In the genomic region with DNA sequence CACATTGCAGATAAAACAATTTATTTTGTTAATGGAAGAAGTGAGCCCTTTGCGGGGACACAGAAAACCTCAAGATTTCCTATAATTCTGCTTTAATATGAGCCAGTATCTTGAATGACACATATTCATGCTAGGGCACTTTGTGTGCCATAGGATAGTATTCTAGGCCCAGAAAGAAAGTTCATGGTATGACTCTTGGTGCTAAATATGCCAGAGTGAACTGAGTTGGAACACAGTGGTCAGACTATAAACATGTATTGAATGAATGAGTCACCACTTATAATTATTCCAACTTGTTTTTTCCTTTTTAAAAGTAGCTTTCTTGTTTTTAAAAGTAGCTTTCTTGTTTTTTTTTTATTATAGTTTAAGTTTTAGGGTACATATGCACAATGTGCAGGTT, we compare ENCODE assay signal across 21 cellular contexts. TPM values are rescaled to one million over a fixed set of nuclear protein-coding genes. Genes with fewer than 3 reads are reported as not detected.
DNase-seq lines count a peak whose midpoint lies in the region; ATAC-seq and TF ChIP-seq lines count a peak whose summit lies in the region.
"Had no signal": no experiment of that assay in that cellular context is flagged by ENCODE, and none has a peak within 500 bp of the region (broad histone marks: within the 10 kb centered on the region; RNA-seq: fewer than 3 reads in every experiment).

No MANE protein-coding gene starts in this region.

- H3K9me3 ChIP-seq in gastrocnemius medialis: no peaks in the 10 kb centered on the region
- H3K9me3 ChIP-seq: adrenal gland had no signal

- peaks cover 5 to 9% of the 10 kb centered on the region in 2 donors for H3K4me1 ChIP-seq in gastrocnemius medialis
- H3K4me1 ChIP-seq: adrenal gland had no signal

- ATAC-seq in gastrocnemius medialis (peak; percentile 86 to 99), HG03159 (IDR thresholded peaks at IDR 0.05; ENCODE audit: unreplicated experiment) (no peak), GM18519 (IDR thresholded peaks at IDR 0.05; ENCODE audit: low FRiP score, unreplicated experiment) (no peak)
- ATAC-seq: activated CD8-positive, alpha-beta T cell treated with anti-CD3 and anti-CD28 coated beads, Interleukin-2, amount 10 ng/mL, durations not matched to agents 7 days and 5 days; SK-N-SH treated with all-trans-retinoic acid at 6 μM for 48 hours had no signal

- H3K27ac ChIP-seq in gastrocnemius medialis: peak overlapping the region; percentile 5 to 72 (median 50)
- H3K27ac ChIP-seq: adrenal gland, PC-9 had no signal

- no peaks in the 10 kb centered on the region for H3K9me3 Mint-ChIP-seq in Calu3 (ENCODE audit: low read depth, unreplicated experiment)
- H3K9me3 Mint-ChIP-seq: activated T-helper 1 cell treated with anti-CD3 and anti-CD28 coated beads, Interleukin-12 subunit alpha, Interleukin-12 subunit beta, Interleukin-2, Interleukin-4 antibody, amounts not matched to agents 30 ng/mL and 10 ng/mL and 1 ng/mL, durations not matched to agents 14 hours and 24 hours and 36 hours; IgD-negative memory B cell had no signal

- in situ Hi-C loops in gastrocnemius medialis (cut with MboI; ENCODE audit: low sequenced_read_pairs in 4 of 4): no loop called here

- no peaks in the 10 kb centered on the region for H3K27me3 ChIP-seq in gastrocnemius medialis
- H3K27me3 ChIP-seq: adrenal gland had no signal

- CTCF ChIA-PET in Calu3 (lab: Charles Lee): no interaction called here

- no TSS peak for BruUV-seq in Calu3 (replicated peaks; lab: Mats Ljungman, UMichigan)

- H3K4me3 Mint-ChIP-seq in Calu3 (ENCODE audit: low read depth, unreplicated experiment): no peak overlapping the region
- H3K4me3 Mint-ChIP-seq: activated CD8-positive, alpha-beta T cell treated with anti-CD3 and anti-CD28 coated beads, Interleukin-2, amount 10 ng/mL, durations not matched to agents 7 days and 5 days; activated T-helper 1 cell treated with anti-CD3 and anti-CD28 coated beads, Interleukin-12 subunit alpha, Interleukin-12 subunit beta, Interleukin-2, Interleukin-4 antibody, amounts not matched to agents 30 ng/mL and 10 ng/mL and 1 ng/mL, durations not matched to agents 14 hours and 24 hours and 36 hours; IgD-negative memory B cell had no signal

- H3K27ac Mint-ChIP-seq in Calu3 (ENCODE audit: unreplicated experiment): no peak overlapping the region
- H3K27ac Mint-ChIP-seq: activated CD8-positive, alpha-beta T cell treated with anti-CD3 and anti-CD28 coated beads, Interleukin-2, amount 10 ng/mL, durations not matched to agents 7 days and 5 days; activated T-helper 1 cell treated with anti-CD3 and anti-CD28 coated beads, Interleukin-12 subunit alpha, Interleukin-12 subunit beta, Interleukin-2, Interleukin-4 antibody, amounts not matched to agents 30 ng/mL and 10 ng/mL and 1 ng/mL, durations not matched to agents 14 hours and 24 hours and 36 hours; IgD-negative memory B cell had no signal

- H3K4me1 Mint-ChIP-seq in Calu3 (ENCODE audit: low read depth, unreplicated experiment): peaks cover 8% of the 10 kb centered on the region
- H3K4me1 Mint-ChIP-seq: IgD-negative memory B cell had no signal

- no peak overlapping the region for H3K4me3 ChIP-seq in fibroblast of the aortic adventitia (ENCODE audit: low read depth, low read length)
- H3K4me3 ChIP-seq in gastrocnemius medialis: no peak overlapping the region
- H3K4me3 ChIP-seq: adrenal gland, PC-9 had no signal

- H3K27me3 Mint-ChIP-seq in Calu3 (ENCODE audit: unreplicated experiment): no peaks in the 10 kb centered on the region
- H3K27me3 Mint-ChIP-seq: IgD-negative memory B cell had no signal

- intact Hi-C loops in gastrocnemius medialis (cut with DNase I; ENCODE audit: low total_unique reads) (loop anchor here (2.0 kb wide), 1 partner anchor 45 kb away; a partner anchor contains a TSS), Calu3 (cut with micrococcal nuclease; ENCODE audit: unreplicated experiment) (no loop called here)

- no peak for TF ChIP-seq CTCF in fibroblast of the aortic adventitia (IDR thresholded peaks at IDR 0.05; ENCODE audit: insufficient read depth, low read length)
- TF ChIP-seq CTCF in gastrocnemius medialis (IDR thresholded peaks at IDR 0.05 in 4 of 5, conservative IDR thresholded peaks at IDR 0.05 in 1 of 5): no peak
- TF ChIP-seq CTCF in Calu3 (IDR thresholded peaks at IDR 0.05; ENCODE audit: unreplicated experiment): no peak

- DNase-seq in HCEC 1CT (peak; percentile 81), amniotic epithelial cell (ENCODE audit: low read depth) (peak; percentile 33), fibroblast of the aortic adventitia (ENCODE audit: low read depth) (peak; percentile 1), gastrocnemius medialis (no peak), Calu3 (no peak), HuH-7.5 (ENCODE audit: low spot score) (no peak)
- DNase-seq: activated CD8-positive, alpha-beta T cell treated with anti-CD3 and anti-CD28 coated beads, Interleukin-2, amount 10 ng/mL, durations not matched to agents 7 days and 5 days; adrenal gland; hippocampal formation; left cardiac atrium; NCI-H2081 treated with DMSO at 0.1 percent for 48 hours; NCI-H69; PC-9; small intestine had no signal

- no peak for TF ChIP-seq POLR2A in gastrocnemius medialis (IDR thresholded peaks at IDR 0.05)

- no peaks in the 10 kb centered on the region for H3K36me3 ChIP-seq in gastrocnemius medialis
- H3K36me3 ChIP-seq: adrenal gland had no signal

- no peaks in the 10 kb centered on the region for H3K36me3 Mint-ChIP-seq in Calu3 (ENCODE audit: insufficient read depth, unreplicated experiment)
- H3K36me3 Mint-ChIP-seq: IgD-negative memory B cell had no signal

RNA-seq across cellular contexts. Expression of a gene that starts 46.0 kb away (rescaled TPM):
- total RNA-seq in fibroblast of the aortic adventitia (ENCODE audit: low replicate concordance) (0.09 TPM in 1 of 2 replicates, not detected in the other), gastrocnemius medialis (1 to 10 TPM in 2 of 4 donors, under 1 TPM in 2; 0.36 to 2.4 (median 0.80) TPM), Calu3 (2022) (0.15 TPM in 1 of 2 replicates, not detected in the other)
- total RNA-seq: activated CD8-positive, alpha-beta T cell treated with anti-CD3 and anti-CD28 coated beads, Interleukin-2, amount 10 ng/mL, durations not matched to agents 7 days and 5 days; activated T-helper 1 cell treated with anti-CD3 and anti-CD28 coated beads, Interleukin-12 subunit alpha, Interleukin-12 subunit beta, Interleukin-2, Interleukin-4 antibody, amounts not matched to agents 30 ng/mL and 10 ng/mL and 1 ng/mL, durations not matched to agents 14 hours and 24 hours and 36 hours; mononuclear cell; osteoblast; PC-9 had no signal

Comparison
In these comparisons a context has a peak if more than half of its experiments do, and no peak if none do; other contexts are left out.
1. DNase-seq: peak in HCEC 1CT (single experiment), amniotic epithelial cell (single experiment) and fibroblast of the aortic adventitia (single experiment); none in gastrocnemius medialis (0 of 2), Calu3 (single experiment) and HuH-7.5 (single experiment).
2. ATAC-seq: peak in gastrocnemius medialis (2 of 2); none in HG03159 (single experiment) and GM18519 (single experiment).